Comparison of ENCODE assay signal across 16 cellular contexts in the genomic region with DNA sequence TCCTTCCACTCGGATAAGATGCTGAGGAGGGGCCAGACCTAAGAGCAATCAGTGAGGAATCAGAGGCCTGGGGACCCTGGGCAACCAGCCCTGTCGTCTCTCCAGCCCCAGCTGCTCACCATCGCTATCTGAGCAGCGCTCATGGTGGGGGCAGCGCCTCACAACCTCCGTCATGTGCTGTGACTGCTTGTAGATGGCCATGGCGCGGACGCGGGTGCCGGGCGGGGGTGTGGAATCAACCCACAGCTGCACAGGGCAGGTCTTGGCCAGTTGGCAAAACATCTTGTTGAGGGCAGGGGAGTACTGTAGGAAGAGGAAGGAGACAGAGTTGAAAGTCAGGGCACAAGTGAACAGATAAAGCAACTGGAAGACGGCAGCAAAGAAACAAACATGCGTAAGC. TPM values are rescaled to one million over a fixed set of nuclear protein-coding genes. Genes with fewer than 3 reads are reported as not detected.
DNase-seq lines count a peak whose midpoint lies in the region; ATAC-seq, FAIRE-seq and TF ChIP-seq lines count a peak whose summit lies in the region.
"Had no signal": no experiment of that assay in that cellular context is flagged by ENCODE, and none has a peak within 500 bp of the region (broad histone marks: within the 10 kb centered on the region; RNA-seq: fewer than 3 reads in every experiment).

No MANE protein-coding gene starts in this region.

- DNase-seq in D721Med (ENCODE audit: insufficient read length, low spot score), result peak; percentile 3
- peak; percentile 2 for DNase-seq in HEK293T (ENCODE audit: extremely low spot score)
- DNase-seq in bronchial epithelial cell (ENCODE audit: low read depth), result no peak
- DNase-seq in omental fat pad (ENCODE audit: low spot score), result no peak
- no peak for DNase-seq in Right ventricle myocardium superior
- no peak for DNase-seq in activated T-cell treated with anti-CD3 and anti-CD28 coated beads, Interleukin-2, amount 50 U/mL, for 72 hours
- DNase-seq: BE2C; CD4-positive, alpha-beta memory T cell; DND-41; GDM1; GOT3; HFFc6; Karpas-422 had no signal

- peaks cover 0 to 8% of the 10 kb centered on the region in 2 donors for H3K9me3 Mint-ChIP-seq in activated T-cell treated with anti-CD3 and anti-CD28 coated beads, Interleukin-2, amount 50 U/mL, for 72 hours

- no peaks in the 10 kb centered on the region for H3K4me1 Mint-ChIP-seq in activated T-cell treated with anti-CD3 and anti-CD28 coated beads, Interleukin-2, amount 50 U/mL, for 72 hours (ENCODE audit: low read depth)

- no peaks in the 10 kb centered on the region for H3K27me3 Mint-ChIP-seq in activated T-cell treated with anti-CD3 and anti-CD28 coated beads, Interleukin-2, amount 50 U/mL, for 72 hours (ENCODE audit: low read depth)
- H3K27me3 Mint-ChIP-seq: CD4-positive, alpha-beta memory T cell had no signal

- no peak overlapping the region for H3K27ac Mint-ChIP-seq in activated T-cell treated with anti-CD3 and anti-CD28 coated beads, Interleukin-2, amount 50 U/mL, for 72 hours
- H3K27ac Mint-ChIP-seq: HFFc6 had no signal

- ATAC-seq in omental fat pad (ENCODE audit: low FRiP score) (no peak), Right ventricle myocardium superior (ENCODE audit: poor library complexity) (no peak)
- ATAC-seq in activated T-cell treated with anti-CD3 and anti-CD28 coated beads, Interleukin-2, amount 50 U/mL, for 72 hours (replicated peaks in 1 of 2), result no peak

- FAIRE-seq in D721Med (lab: Jason Lieb, UNC) (no peak), bronchial epithelial cell (lab: Jason Lieb, UNC) (peak; percentile 66)
- FAIRE-seq: A204.1, HTR-8/SVneo had no signal

- H3K4me3 ChIP-seq in bronchial epithelial cell (ENCODE audit: low read depth, low read length), result no peak overlapping the region
- H3K4me3 ChIP-seq: HAP-1 had no signal

- intact Hi-C loops in Right ventricle myocardium superior (cut with DNase I), result no loop called here

- POLR2A ChIA-PET in HEK293T (lab: Yijun Ruan, JAX), result interaction anchor here (1.0 to 1.2 kb wide), 2 partner anchors 8 to 12 kb away, joined by 3 to 4 read pairs; no protein-coding TSS in a partner anchor

- no peak overlapping the region for H3K4me3 Mint-ChIP-seq in activated T-cell treated with anti-CD3 and anti-CD28 coated beads, Interleukin-2, amount 50 U/mL, for 72 hours
- H3K4me3 Mint-ChIP-seq: CD4-positive, alpha-beta memory T cell; HFFc6 had no signal

- no peaks in the 10 kb centered on the region for H3K27me3 ChIP-seq in bronchial epithelial cell (ENCODE audit: control insufficient read depth, insufficient read depth, low read length)
- H3K27me3 ChIP-seq: BE2C had no signal

- CTCF ChIA-PET in HEK293T (lab: Yijun Ruan, JAX), result no interaction called here

- H3K36me3 ChIP-seq in bronchial epithelial cell (ENCODE audit: control insufficient read depth, insufficient read depth, low read length), result peaks cover 25% of the 10 kb centered on the region

- H3K36me3 Mint-ChIP-seq in activated T-cell treated with anti-CD3 and anti-CD28 coated beads, Interleukin-2, amount 50 U/mL, for 72 hours (ENCODE audit: insufficient read depth in 2 of 2), result peaks cover 14 to 35% of the 10 kb centered on the region in 2 donors

- TF ChIP-seq CTCF in D721Med (IDR thresholded peaks at IDR 0.05; ENCODE audit: insufficient read depth, missing control alignments), result no peak
- no peak for TF ChIP-seq CTCF in bronchial epithelial cell (IDR thresholded peaks at IDR 0.05; ENCODE audit: insufficient read depth, low read length, severe bottlenecking)
- TF ChIP-seq CTCF in omental fat pad (IDR thresholded peaks at IDR 0.05), result no peak

TF ChIP-seq in HEK293T, 16 proteins besides CTCF, POLR2A, EP300 and RAD21:
- TF ChIP-seq SUZ12 (IDR thresholded peaks at IDR 0.05), result no peak
- TF ChIP-seq NFRKB (IDR thresholded peaks at IDR 0.05), result no peak
- no peak for TF ChIP-seq L3MBTL2 (conservative IDR thresholded peaks at IDR 0.05)
- TF ChIP-seq ZNF384 (IDR thresholded peaks at IDR 0.05), result no peak
- TF ChIP-seq CTBP1 (IDR thresholded peaks at IDR 0.05; ENCODE audit: borderline replicate concordance), result no peak
- no peak for TF ChIP-seq TARDBP (IDR thresholded peaks at IDR 0.05)
- TF ChIP-seq ELF4 (IDR thresholded peaks at IDR 0.05), result no peak
- TF ChIP-seq ARNT (IDR thresholded peaks at IDR 0.05), result no peak
- no peak for TF ChIP-seq HDGF (IDR thresholded peaks at IDR 0.05; ENCODE audit: borderline replicate concordance)
- TF ChIP-seq FOXM1 (IDR thresholded peaks at IDR 0.05; ENCODE audit: borderline replicate concordance), result no peak
- no peak for TF ChIP-seq BHLHE40 (IDR thresholded peaks at IDR 0.05; ENCODE audit: borderline replicate concordance)
- TF ChIP-seq LEF1 (IDR thresholded peaks at IDR 0.05; ENCODE audit: borderline replicate concordance), result no peak
- no peak for TF ChIP-seq FOXK2 (IDR thresholded peaks at IDR 0.05)
- no peak for TF ChIP-seq SP1 (IDR thresholded peaks at IDR 0.05)
- TF ChIP-seq, protein P1, sequence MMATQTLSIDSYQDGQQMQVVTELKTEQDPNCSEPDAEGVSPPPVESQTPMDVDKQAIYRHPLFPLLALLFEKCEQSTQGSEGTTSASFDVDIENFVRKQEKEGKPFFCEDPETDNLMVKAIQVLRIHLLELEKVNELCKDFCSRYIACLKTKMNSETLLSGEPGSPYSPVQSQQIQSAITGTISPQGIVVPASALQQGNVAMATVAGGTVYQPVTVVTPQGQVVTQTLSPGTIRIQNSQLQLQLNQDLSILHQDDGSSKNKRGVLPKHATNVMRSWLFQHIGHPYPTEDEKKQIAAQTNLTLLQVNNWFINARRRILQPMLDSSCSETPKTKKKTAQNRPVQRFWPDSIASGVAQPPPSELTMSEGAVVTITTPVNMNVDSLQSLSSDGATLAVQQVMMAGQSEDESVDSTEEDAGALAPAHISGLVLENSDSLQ (IDR thresholded peaks at IDR 0.05), result no peak
- no peak for TF ChIP-seq FOXA1 (IDR thresholded peaks at IDR 0.05)

RNA-seq across cellular contexts. Expression of a gene that starts 12.4 kb away (rescaled TPM):
- 9.2 and 15.1 TPM in 2 replicates for total RNA-seq in bronchial epithelial cell
- 10 to 100 TPM; 18.1 to 26.3 (median 19.3) TPM for total RNA-seq in omental fat pad
- total RNA-seq in Right ventricle myocardium superior, result 11.5 TPM
- 100 to 1,000 TPM; 183 to 189 TPM for total RNA-seq in activated T-cell treated with anti-CD3 and anti-CD28 coated beads, Interleukin-2, amount 50 U/mL, for 72 hours

RNA-seq across cellular contexts. Expression of a gene that starts 13.3 kb away (rescaled TPM):
- total RNA-seq in bronchial epithelial cell (3.5 and 4.2 TPM in 2 replicates), omental fat pad (1 to 10 TPM; 3.5 to 6.8 (median 4.3) TPM), Right ventricle myocardium superior (4.2 TPM)
- total RNA-seq in activated T-cell treated with anti-CD3 and anti-CD28 coated beads, Interleukin-2, amount 50 U/mL, for 72 hours, result 10 to 100 TPM; 19.0 to 26.7 TPM

RNA-seq across cellular contexts. Expression of a gene that starts 24.2 kb away (rescaled TPM):
- total RNA-seq in bronchial epithelial cell (not detected in 2 replicates), omental fat pad (1 to 10 TPM in 1 of 4 donors, under 1 TPM in 2, not detected in 1; 0.28 to 1.4 (median 0.48) TPM), Right ventricle myocardium superior (3.1 TPM)
- total RNA-seq in activated T-cell treated with anti-CD3 and anti-CD28 coated beads, Interleukin-2, amount 50 U/mL, for 72 hours, result under 1 TPM in 1 of 2 donors, not detected in 1; 0.30 TPM
- total RNA-seq: HFFc6 had no signal

RNA-seq across cellular contexts. Expression of a gene that starts 30.1 kb away (rescaled TPM):
- total RNA-seq in bronchial epithelial cell (under 0.01 TPM in 2 replicates), omental fat pad (1 to 10 TPM in 3 of 4 donors, under 1 TPM in 1; 0.47 to 4.3 (median 2.4) TPM), Right ventricle myocardium superior (0.13 TPM)
- not detected for total RNA-seq in activated T-cell treated with anti-CD3 and anti-CD28 coated beads, Interleukin-2, amount 50 U/mL, for 72 hours

RNA-seq across cellular contexts. Expression of a gene that starts 42.6 kb away (rescaled TPM):
- total RNA-seq in bronchial epithelial cell (under 0.01 and 0.26 TPM in 2 replicates), omental fat pad (under 1 TPM; 0.19 to 0.95 (median 0.65) TPM), Right ventricle myocardium superior (not detected)
- under 1 TPM; 0.05 to 0.07 TPM for total RNA-seq in activated T-cell treated with anti-CD3 and anti-CD28 coated beads, Interleukin-2, amount 50 U/mL, for 72 hours
- total RNA-seq: CD4-positive, alpha-beta memory T cell; HFFc6 had no signal

Comparison
In these comparisons a context has a peak if more than half of its experiments do, and no peak if none do; other contexts are left out.
1. DNase-seq: peak in D721Med (single experiment) and HEK293T (single experiment); none in bronchial epithelial cell (single experiment), omental fat pad (single experiment), Right ventricle myocardium superior (single experiment) and activated T-cell treated with anti-CD3 and anti-CD28 coated beads, Interleukin-2, amount 50 U/mL, for 72 hours (0 of 2).
2. RNA of a gene that starts 12.4 kb away (total RNA-seq): 183 to 189 TPM in activated T-cell treated with anti-CD3 and anti-CD28 coated beads, Interleukin-2, amount 50 U/mL, for 72 hours; 18.1 to 26.3 TPM in omental fat pad, 11.5 TPM in Right ventricle myocardium superior (single experiment) and 9.2 to 15.1 TPM in bronchial epithelial cell; every median in the first group is over 4 times any median in the second.